In the genomic region with DNA sequence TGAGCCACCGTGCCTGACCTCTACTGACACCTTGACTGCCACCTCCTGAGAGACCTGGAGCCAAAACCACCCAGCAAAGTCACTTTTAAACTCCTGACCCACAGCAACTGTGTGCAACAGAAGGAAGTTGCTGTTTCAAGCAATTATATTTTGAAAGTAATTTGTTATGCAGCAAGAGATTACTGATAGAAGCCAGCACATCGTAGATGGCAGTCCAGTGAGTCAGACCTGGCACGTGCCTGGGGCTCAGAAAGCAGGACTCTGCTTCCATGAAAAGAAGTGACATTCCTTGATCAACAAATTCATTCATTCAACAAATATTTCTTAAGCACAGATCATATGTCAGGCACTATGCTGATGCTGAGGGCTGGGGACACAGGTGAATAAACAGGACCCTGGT, we compare ENCODE assay signal across 14 cellular contexts. TPM values are rescaled to one million over a fixed set of nuclear protein-coding genes. Genes with fewer than 3 reads are reported as not detected.
DNase-seq lines count a peak whose midpoint lies in the region; ATAC-seq and TF ChIP-seq lines count a peak whose summit lies in the region.
"Had no signal": no experiment of that assay in that cellular context is flagged by ENCODE, and none has a peak within 500 bp of the region (broad histone marks: within the 10 kb centered on the region; RNA-seq: fewer than 3 reads in every experiment).

No MANE protein-coding gene starts in this region.

- no TSS peak for BruUV-seq in HCT116 (replicated peaks; lab: Mats Ljungman, UMichigan)

- TF ChIP-seq CTCF in HCT116 (IDR thresholded peaks at IDR 0.05 in 2 of 3, conservative IDR thresholded peaks at IDR 0.05 in 1 of 3; ENCODE audit: borderline replicate concordance in 1 of 3, insufficient read depth in 1 of 3, low read depth in 2 of 3, low read length in 2 of 3) (no peak), endothelial cell (IDR thresholded peaks at IDR 0.05; ENCODE audit: unreplicated experiment) (no peak)
- TF ChIP-seq CTCF in CD8-positive, alpha-beta T cell (IDR thresholded peaks at IDR 0.05), result no peak

- no peak overlapping the region for H3K4me3 Mint-ChIP-seq in endothelial cell (ENCODE audit: unreplicated experiment)
- no peak overlapping the region for H3K4me3 Mint-ChIP-seq in CD8-positive, alpha-beta T cell
- H3K4me3 Mint-ChIP-seq: brain had no signal

- no peak overlapping the region for H3K4me2 ChIP-seq in HCT116 (ENCODE audit: low read length)

- no peak for TF ChIP-seq RAD21 in HCT116 (IDR thresholded peaks at IDR 0.05; ENCODE audit: low read depth)

- H3K27me3 ChIP-seq in HCT116 (ENCODE audit: insufficient read depth, low read length) (no peaks in the 10 kb centered on the region), stomach smooth muscle (ENCODE audit: control insufficient read depth in 1 of 2, insufficient read depth in 2 of 2, low read length in 2 of 2) (no peaks in the 10 kb centered on the region)
- H3K27me3 ChIP-seq in CD8-positive, alpha-beta T cell (ENCODE audit: insufficient read depth, low read length), result no peaks in the 10 kb centered on the region
- H3K27me3 ChIP-seq: gastrocnemius medialis had no signal

- H4K20me1 ChIP-seq in HCT116 (ENCODE audit: insufficient read depth), result no peaks in the 10 kb centered on the region

- no peaks in the 10 kb centered on the region for H3K79me2 ChIP-seq in HCT116 (ENCODE audit: insufficient read depth, low read length)

- no peak overlapping the region for H2AFZ ChIP-seq in HCT116 (ENCODE audit: low read depth, low read length, poor library complexity, severe bottlenecking)

- no peak for ATAC-seq in HCT116
- ATAC-seq in SK-N-SH treated with all-trans-retinoic acid at 6 μM for 48 hours, result peak; percentile 82
- no peak for ATAC-seq in HG03354 (IDR thresholded peaks at IDR 0.05; ENCODE audit: poor library complexity, severe bottlenecking, unreplicated experiment)
- ATAC-seq in CD8-positive, alpha-beta T cell, result no peak
- ATAC-seq: gastrocnemius medialis, left lobe of liver had no signal

- H3K4me1 Mint-ChIP-seq in endothelial cell (ENCODE audit: unreplicated experiment), result peaks cover 8% of the 10 kb centered on the region
- H3K4me1 Mint-ChIP-seq in CD8-positive, alpha-beta T cell (ENCODE audit: low read depth), result no peaks in the 10 kb centered on the region

- POLR2A ChIA-PET in HCT116 (lab: Charles Lee), result no interaction called here
- POLR2A ChIA-PET in CD8-positive, alpha-beta T cell (lab: Charles Lee), result no interaction called here

- H3K27ac Mint-ChIP-seq in endothelial cell (ENCODE audit: unreplicated experiment), result no peak overlapping the region
- H3K27ac Mint-ChIP-seq in CD8-positive, alpha-beta T cell, result no peak overlapping the region

- H3K27ac ChIP-seq in HCT116 (ENCODE audit: low read depth, low read length), result no peak overlapping the region
- H3K27ac ChIP-seq in stomach smooth muscle (ENCODE audit: low read length), result peak overlapping the region; percentile 70
- no peak overlapping the region for H3K27ac ChIP-seq in CD8-positive, alpha-beta T cell (ENCODE audit: low read depth, low read length)
- H3K27ac ChIP-seq: VCaP had no signal

- intact Hi-C loops in HCT116 (cut with micrococcal nuclease), result no loop called here
- intact Hi-C loops in CD8-positive, alpha-beta T cell (cut with DNase I, micrococcal nuclease), result no loop called here

- no peak for TF ChIP-seq POLR2A in HCT116 (IDR thresholded peaks at IDR 0.05; ENCODE audit: borderline replicate concordance, extremely low read depth, insufficient read depth, insufficient read length)

- H3K36me3 Mint-ChIP-seq in endothelial cell (ENCODE audit: low read depth, unreplicated experiment), result no peaks in the 10 kb centered on the region
- H3K36me3 Mint-ChIP-seq in CD8-positive, alpha-beta T cell, result no peaks in the 10 kb centered on the region
- H3K36me3 Mint-ChIP-seq: brain had no signal

- no peaks in the 10 kb centered on the region for H3K9me3 Mint-ChIP-seq in endothelial cell (ENCODE audit: unreplicated experiment)
- no peaks in the 10 kb centered on the region for H3K9me3 Mint-ChIP-seq in CD8-positive, alpha-beta T cell
- H3K9me3 Mint-ChIP-seq: brain had no signal

- no peak overlapping the region for H3K9ac ChIP-seq in HCT116 (ENCODE audit: low read length)
- H3K9ac ChIP-seq in stomach smooth muscle (ENCODE audit: low read length in 2 of 2), result no peak overlapping the region

- RAD21 ChIA-PET in HCT116 (lab: Charles Lee; ENCODE audit: low non-redundant PET in 1 of 2, low total read pairs in 2 of 2, uncharacterized antibody in 2 of 2, unreplicated experiment in 2 of 2), result no interaction called here

- no peaks in the 10 kb centered on the region for H3K9me2 ChIP-seq in HCT116 (ENCODE audit: insufficient read depth)

- DNase-seq in HCT116 (ENCODE audit: low read depth, low spot score), result no peak
- DNase-seq in fibroblast of peridontal ligament (ENCODE audit: extremely low read depth), result peak; percentile 70
- no peak for DNase-seq in retina
- no peak for DNase-seq in endothelial cell (ENCODE audit: low spot score)
- no peak for DNase-seq in CD8-positive, alpha-beta T cell
- DNase-seq: gastrocnemius medialis; H7; stimulated activated CD4-positive, alpha-beta T cell treated with anti-CD3 and anti-CD28 coated beads, Interleukin-15, amount 100 ng/mL, for 24 hours had no signal

- H3K4me1 ChIP-seq in HCT116 (ENCODE audit: control insufficient read depth in 1 of 2, insufficient read depth in 2 of 2, low read length in 2 of 2) (peaks cover 19 to 36% of the 10 kb centered on the region in 2 experiments), stomach smooth muscle (ENCODE audit: control insufficient read depth, insufficient read depth, low read length) (peaks cover 47% of the 10 kb centered on the region)
- no peaks in the 10 kb centered on the region for H3K4me1 ChIP-seq in CD8-positive, alpha-beta T cell (ENCODE audit: insufficient read depth, low read length)

- peaks cover 20% of the 10 kb centered on the region for H3K27me3 Mint-ChIP-seq in endothelial cell (ENCODE audit: unreplicated experiment)
- peaks cover 20% of the 10 kb centered on the region for H3K27me3 Mint-ChIP-seq in CD8-positive, alpha-beta T cell (ENCODE audit: low read depth)

- CTCF ChIA-PET in HCT116 (lab: Charles Lee), result interaction anchor here (0.7 kb wide), 1 partner anchor 421 kb away, joined by 3 read pairs; no protein-coding TSS in a partner anchor
- CTCF ChIA-PET in CD8-positive, alpha-beta T cell (lab: Charles Lee), result interaction anchor here (1.2 kb wide), 1 partner anchor 9 kb away, joined by 5 read pairs; no protein-coding TSS in a partner anchor

- H3K36me3 ChIP-seq in HCT116 (ENCODE audit: control insufficient read depth in 1 of 2, insufficient read depth in 2 of 2, low read length in 2 of 2) (no peaks in the 10 kb centered on the region), stomach smooth muscle (ENCODE audit: control insufficient read depth in 2 of 2, insufficient read depth in 2 of 2, low read length in 2 of 2) (no peaks in the 10 kb centered on the region)
- H3K36me3 ChIP-seq in CD8-positive, alpha-beta T cell (ENCODE audit: insufficient read depth, low read length), result no peaks in the 10 kb centered on the region
- H3K36me3 ChIP-seq: gastrocnemius medialis had no signal

- no peaks in the 10 kb centered on the region for H3K9me3 ChIP-seq in HCT116 (ENCODE audit: control insufficient read depth in 1 of 2, insufficient read depth in 1 of 2, low read depth in 1 of 2, low read length in 2 of 2)
- H3K9me3 ChIP-seq in stomach smooth muscle (ENCODE audit: control insufficient read depth in 2 of 2, low read length in 2 of 2), result no peaks in the 10 kb centered on the region
- no peaks in the 10 kb centered on the region for H3K9me3 ChIP-seq in CD8-positive, alpha-beta T cell (ENCODE audit: low read length)
- H3K9me3 ChIP-seq: gastrocnemius medialis had no signal

- H3K4me3 ChIP-seq in HCT116 (replicated peaks in 1 of 2; ENCODE audit: low read depth in 1 of 2, low read length in 2 of 2) (no peak overlapping the region), stomach smooth muscle (ENCODE audit: low read length in 2 of 2) (no peak overlapping the region)
- H3K4me3 ChIP-seq in CD8-positive, alpha-beta T cell (ENCODE audit: low read depth, low read length), result no peak overlapping the region
- H3K4me3 ChIP-seq: gastrocnemius medialis had no signal

TF ChIP-seq in HCT116, 20 proteins besides CTCF, POLR2A, EP300 and RAD21 (continues in another document):
- TF ChIP-seq, protein P1, sequence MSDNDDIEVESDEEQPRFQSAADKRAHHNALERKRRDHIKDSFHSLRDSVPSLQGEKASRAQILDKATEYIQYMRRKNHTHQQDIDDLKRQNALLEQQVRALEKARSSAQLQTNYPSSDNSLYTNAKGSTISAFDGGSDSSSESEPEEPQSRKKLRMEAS (IDR thresholded peaks at IDR 0.05), result peak; percentile 77
- TF ChIP-seq CEBPB (IDR thresholded peaks at IDR 0.05; ENCODE audit: low read depth) (no peak), CBX3 (IDR thresholded peaks at IDR 0.05; ENCODE audit: low read depth) (0 out of 2 replicates have a peak, but pooled peaks have one; percentile 20), JUND (IDR thresholded peaks at IDR 0.05) (no peak), ELF1 (IDR thresholded peaks at IDR 0.05; ENCODE audit: borderline replicate concordance, low read depth) (no peak)

TF ChIP-seq in SK-N-SH treated with all-trans-retinoic acid at 6 μM for 48 hours, 23 proteins besides CTCF, POLR2A, EP300 and RAD21 (continues in another document):
- no peak for TF ChIP-seq ESRRG (CRISPR knock-in tag; IDR thresholded peaks at IDR 0.05)
- TF ChIP-seq OSR1 (CRISPR knock-in tag; IDR thresholded peaks at IDR 0.05), result no peak
- TF ChIP-seq, protein P2, sequence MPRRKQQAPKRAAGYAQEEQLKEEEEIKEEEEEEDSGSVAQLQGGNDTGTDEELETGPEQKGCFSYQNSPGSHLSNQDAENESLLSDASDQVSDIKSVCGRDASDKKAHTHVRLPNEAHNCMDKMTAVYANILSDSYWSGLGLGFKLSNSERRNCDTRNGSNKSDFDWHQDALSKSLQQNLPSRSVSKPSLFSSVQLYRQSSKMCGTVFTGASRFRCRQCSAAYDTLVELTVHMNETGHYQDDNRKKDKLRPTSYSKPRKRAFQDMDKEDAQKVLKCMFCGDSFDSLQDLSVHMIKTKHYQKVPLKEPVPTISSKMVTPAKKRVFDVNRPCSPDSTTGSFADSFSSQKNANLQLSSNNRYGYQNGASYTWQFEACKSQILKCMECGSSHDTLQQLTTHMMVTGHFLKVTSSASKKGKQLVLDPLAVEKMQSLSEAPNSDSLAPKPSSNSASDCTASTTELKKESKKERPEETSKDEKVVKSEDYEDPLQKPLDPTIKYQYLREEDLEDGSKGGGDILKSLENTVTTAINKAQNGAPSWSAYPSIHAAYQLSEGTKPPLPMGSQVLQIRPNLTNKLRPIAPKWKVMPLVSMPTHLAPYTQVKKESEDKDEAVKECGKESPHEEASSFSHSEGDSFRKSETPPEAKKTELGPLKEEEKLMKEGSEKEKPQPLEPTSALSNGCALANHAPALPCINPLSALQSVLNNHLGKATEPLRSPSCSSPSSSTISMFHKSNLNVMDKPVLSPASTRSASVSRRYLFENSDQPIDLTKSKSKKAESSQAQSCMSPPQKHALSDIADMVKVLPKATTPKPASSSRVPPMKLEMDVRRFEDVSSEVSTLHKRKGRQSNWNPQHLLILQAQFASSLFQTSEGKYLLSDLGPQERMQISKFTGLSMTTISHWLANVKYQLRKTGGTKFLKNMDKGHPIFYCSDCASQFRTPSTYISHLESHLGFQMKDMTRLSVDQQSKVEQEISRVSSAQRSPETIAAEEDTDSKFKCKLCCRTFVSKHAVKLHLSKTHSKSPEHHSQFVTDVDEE (CRISPR knock-in tag; IDR thresholded peaks at IDR 0.05), result no peak

RNA-seq across cellular contexts. Expression of a gene that starts 5.7 kb away (rescaled TPM):
- total RNA-seq in HCT116 (2021; ENCODE audit: unreplicated experiment), result 18.1 TPM
- 17.8 and 20.2 TPM in 2 replicates for polyA plus RNA-seq in HCT116 (2012)
- 0.18 TPM for total RNA-seq in endothelial cell (ENCODE audit: unreplicated experiment)
- total RNA-seq in CD8-positive, alpha-beta T cell, result not detected

Comparison
In these comparisons a context has a peak if more than half of its experiments do, and no peak if none do; other contexts are left out.
1. RNA of a gene that starts 5.7 kb away (total RNA-seq): 18.1 TPM in HCT116 (single experiment); 0.18 TPM in endothelial cell (single experiment) and not detected in CD8-positive, alpha-beta T cell; every median in the first group is over 10 times any median in the second.